Comparison of ENCODE assay signal across 29 cellular contexts in genomic region chr6:39076086-39076992, GRCh38. TPM values are rescaled to one million over a fixed set of nuclear protein-coding genes. Genes with fewer than 3 reads are reported as not detected.
"Had no signal": no experiment of that assay in that cellular context is flagged by ENCODE, and none has a peak within 500 bp of the region (broad histone marks: within the 10 kb centered on the region; RNA-seq: fewer than 3 reads in every experiment).

No MANE protein-coding gene starts in this region.

- H3K36me3 ChIP-seq: gastroesophageal sphincter, left lung, lower lobe of right lung, right lobe of liver, thoracic aorta, vagina had no signal

- H3K9me3 ChIP-seq: gastroesophageal sphincter, left lung, lower lobe of right lung, right lobe of liver, thoracic aorta, vagina had no signal

- H3K27me3 ChIP-seq: gastroesophageal sphincter, left lung, right lobe of liver, vagina had no signal

- DNase-seq: activated CD4-positive, alpha-beta T cell treated with anti-CD3 and anti-CD28 coated beads for 4 hours; activated CD4-positive, alpha-beta T cell treated with anti-CD3 and anti-CD28 coated beads, Interleukin-2, amount 50 U/mL, for 48 hours; activated CD4-positive, CD25-positive, alpha-beta regulatory T cell; activated naive CD4-positive, alpha-beta T cell; cerebellar nuclear complex; dorsolateral prefrontal cortex; effector memory CD8-positive, alpha-beta T cell; hippocampal formation; kidney glomerular epithelial cell; left lung; lower lobe of right lung; mesenchymal stem cell; right lobe of liver; stimulated activated CD4-positive, alpha-beta T cell treated with anti-CD3 and anti-CD28 coated beads, Interleukin-12 subunit alpha, Interleukin-12 subunit beta, amount 100 ng/mL, for 4 hours; stimulated activated CD4-positive, alpha-beta T cell treated with anti-CD3 and anti-CD28 coated beads, Interleukin-4, amount 100 ng/mL, for 1 hour; stimulated activated naive CD8-positive, alpha-beta T cell treated with anti-CD3 and anti-CD28 coated beads, Interleukin-15, Interleukin-2, amounts not matched to agents 100 U/mL and 50 U/mL, for 24 hours; T-helper 1 cell; trophoblast cell had no signal

- H3K4me3 ChIP-seq: coronary artery, dorsolateral prefrontal cortex, gastroesophageal sphincter, left lung, lower lobe of right lung, right lobe of liver, thoracic aorta, vagina had no signal

- ATAC-seq: effector memory CD8-positive, alpha-beta T cell; gastroesophageal sphincter; left lung; lower lobe of right lung; right lobe of liver; stimulated activated naive CD8-positive, alpha-beta T cell treated with anti-CD3 and anti-CD28 coated beads, Interleukin-15, Interleukin-2, amounts not matched to agents 100 U/mL and 50 U/mL, for 24 hours had no signal

- H3K4me1 ChIP-seq: gastroesophageal sphincter, left lung, lower lobe of right lung, right lobe of liver, vagina had no signal

- H3K27ac ChIP-seq: coronary artery, dorsolateral prefrontal cortex, gastroesophageal sphincter, left lung, lower lobe of right lung, right lobe of liver, thoracic aorta, vagina had no signal

RNA-seq across cellular contexts. Expression of gene GLP1R, which starts 27.8 kb away (rescaled TPM):
- total RNA-seq: endothelial cell of umbilical vein, fibroblast of lung, fibroblast of villous mesenchyme, osteocyte, renal cortical epithelial cell, right lobe of liver, skeletal muscle tissue, thoracic aorta, vagina had no signal
- polyA plus RNA-seq: endothelial cell of umbilical vein, esophagus, fibroblast of lung had no signal
